24 cellular contexts compared by ENCODE assay signal in the genomic region with DNA sequence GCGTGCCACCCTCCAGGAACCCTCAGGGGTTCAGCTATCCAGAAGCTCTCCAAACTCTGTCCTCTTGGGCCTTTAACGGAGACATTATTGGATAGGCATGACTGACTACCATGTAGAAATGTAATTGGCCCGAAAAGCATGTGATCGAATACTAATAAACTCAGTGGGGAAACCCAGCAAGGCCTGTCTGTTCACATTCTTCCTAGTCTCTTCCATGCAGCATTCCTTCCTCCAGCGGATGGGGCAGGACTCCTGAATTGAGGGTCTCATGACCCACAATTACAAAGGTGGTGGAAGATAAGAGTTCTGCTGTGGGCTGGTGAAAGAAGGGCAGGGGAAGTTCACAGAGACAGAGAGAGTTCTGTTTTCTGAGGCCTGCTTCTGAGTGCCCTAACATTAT. TPM values are rescaled to one million over a fixed set of nuclear protein-coding genes. Genes with fewer than 3 reads are reported as not detected.
DNase-seq lines count a peak whose midpoint lies in the region; ATAC-seq and TF ChIP-seq lines count a peak whose summit lies in the region.
"Had no signal": no experiment of that assay in that cellular context is flagged by ENCODE, and none has a peak within 500 bp of the region (broad histone marks: within the 10 kb centered on the region; RNA-seq: fewer than 3 reads in every experiment).

No MANE protein-coding gene starts in this region.

- H3K79me2 ChIP-seq in GM23338 (replicated peaks; ENCODE audit: insufficient read depth), result no peaks in the 10 kb centered on the region
- H3K79me2 ChIP-seq in Loucy (ENCODE audit: insufficient read depth, low read length), result no peaks in the 10 kb centered on the region

- intact Hi-C loops in adrenal gland (cut with DNase I), result loop anchor here (10.0 kb wide), 2 partner anchors 73 to 117 kb away; no protein-coding TSS in a partner anchor

- H2AFZ ChIP-seq in GM23338 (peak overlapping the region; percentile 23; the same call in 1 of the 2 replicates), Loucy (ENCODE audit: low read length) (0 out of 2 replicates have a peak overlapping the region, but pooled peaks have one; percentile 40)
- H2AFZ ChIP-seq: GM23248 had no signal

- H3K4me2 ChIP-seq in GM23338 (no peak overlapping the region), Loucy (ENCODE audit: low read depth, low read length, poor library complexity, severe bottlenecking) (no peak overlapping the region)
- H3K4me2 ChIP-seq: A549; BLaER1 treated with 17β-estradiol and CSF1 and Interleukin-3, amounts not matched to agents 10 nM and 100 nM had no signal

- 77 to 89% (median 84%) methylated on average over 4 to 5 of the region's 5 CpGs for WGBS in adrenal gland, 4 donors

- H3K27ac Mint-ChIP-seq in GM23338, result no peak overlapping the region
- H3K27ac Mint-ChIP-seq: CD14-positive monocyte; CD4-positive, alpha-beta T cell; CD8-positive, alpha-beta memory T cell; HFFc6 had no signal

- TF ChIP-seq POLR2A in adrenal gland (IDR thresholded peaks at IDR 0.05), result no peak

- ATAC-seq in GM23338 (no peak), GM18502 (IDR thresholded peaks at IDR 0.05; ENCODE audit: poor library complexity, unreplicated experiment) (no peak), HG03175 (IDR thresholded peaks at IDR 0.05; ENCODE audit: unreplicated experiment) (no peak)
- ATAC-seq: A549 had no signal

- H4K20me1 ChIP-seq in GM23338 (replicated peaks; ENCODE audit: insufficient read depth) (no peaks in the 10 kb centered on the region), Loucy (ENCODE audit: insufficient read depth, low read length, poor library complexity, severe bottlenecking) (no peaks in the 10 kb centered on the region)
- H4K20me1 ChIP-seq: BLaER1 treated with 17β-estradiol and CSF1 and Interleukin-3, amounts not matched to agents 10 nM and 100 nM had no signal

- no peak overlapping the region for H3K4me3 ChIP-seq in GM23338
- no peak overlapping the region for H3K4me3 ChIP-seq in Loucy (ENCODE audit: low read length, poor library complexity, severe bottlenecking)
- no peak overlapping the region for H3K4me3 ChIP-seq in adrenal gland
- H3K4me3 ChIP-seq: A549; BLaER1 treated with 17β-estradiol and CSF1 and Interleukin-3, amounts not matched to agents 10 nM and 100 nM; GM23248; HAP-1 had no signal

- no peak overlapping the region for H3K9ac ChIP-seq in Loucy (ENCODE audit: low read depth, low read length, poor library complexity, severe bottlenecking)
- H3K9ac ChIP-seq: BLaER1 treated with 17β-estradiol and CSF1 and Interleukin-3, amounts not matched to agents 10 nM and 100 nM; GM23248 had no signal

- H3F3A ChIP-seq in GM23338 (replicated peaks; ENCODE audit: low read depth) (no peaks in the 10 kb centered on the region), Loucy (ENCODE audit: low read depth) (no peaks in the 10 kb centered on the region)

- H3K9me3 Mint-ChIP-seq in GM23338, result no peaks in the 10 kb centered on the region; the same call in 2 of the 3 replicates
- H3K9me3 Mint-ChIP-seq: CD4-positive, alpha-beta T cell; CD8-positive, alpha-beta memory T cell; HFFc6 had no signal

- H3K36me3 Mint-ChIP-seq in GM23338 (ENCODE audit: low read depth), result no peaks in the 10 kb centered on the region
- H3K36me3 Mint-ChIP-seq: CD14-positive monocyte; CD8-positive, alpha-beta memory T cell had no signal

- H3K4me1 Mint-ChIP-seq in GM23338, result no peaks in the 10 kb centered on the region
- H3K4me1 Mint-ChIP-seq: CD14-positive monocyte; CD8-positive, alpha-beta memory T cell had no signal

- no peaks in the 10 kb centered on the region for H3K9me2 ChIP-seq in GM23338 (ENCODE audit: insufficient read depth)
- H3K9me2 ChIP-seq in Loucy (replicated peaks; ENCODE audit: low read depth, low read length), result no peaks in the 10 kb centered on the region

- H3K27ac ChIP-seq in GM23338 (ENCODE audit: low read depth) (no peak overlapping the region), adrenal gland (no peak overlapping the region)
- H3K27ac ChIP-seq: A549; BLaER1 treated with 17β-estradiol and CSF1 and Interleukin-3, amounts not matched to agents 10 nM and 100 nM; GM23248 had no signal

- H3K27me3 ChIP-seq in GM23338 (ENCODE audit: insufficient read depth) (peaks cover 15% of the 10 kb centered on the region), Loucy (ENCODE audit: insufficient read depth, low read length, poor library complexity, severe bottlenecking) (no peaks in the 10 kb centered on the region), adrenal gland (peaks cover 7% of the 10 kb centered on the region)
- H3K27me3 ChIP-seq: BLaER1 treated with 17β-estradiol and CSF1 and Interleukin-3, amounts not matched to agents 10 nM and 100 nM had no signal

- no peaks in the 10 kb centered on the region for H3K4me1 ChIP-seq in GM23338 (ENCODE audit: insufficient read depth)
- peaks cover 15% of the 10 kb centered on the region for H3K4me1 ChIP-seq in Loucy (ENCODE audit: insufficient read depth, low read length, poor library complexity, severe bottlenecking)
- H3K4me1 ChIP-seq in adrenal gland (replicated peaks in 1 of 2), result no peaks in the 10 kb centered on the region
- H3K4me1 ChIP-seq: A549, BE2C, HAP-1 had no signal

- DNase-seq in GM23338 (ENCODE audit: low spot score) (no peak), islet precursor cell (peak; percentile 83), adrenal gland (no peak)
- DNase-seq: 8988T; ACHN; AML-193; BE2C; CD4-positive, alpha-beta T cell; CD8-positive, alpha-beta memory T cell; DMS 273 treated with DMSO at 0.1 percent for 48 hours; DMS79; EL; GF-D8; GM23248; HFFc6 had no signal

- H3K9me3 ChIP-seq in Loucy (ENCODE audit: insufficient read depth, low read depth, low read length) (no peaks in the 10 kb centered on the region), adrenal gland (replicated peaks in 1 of 3) (no peaks in the 10 kb centered on the region)
- H3K9me3 ChIP-seq: A549, BE2C, HAP-1 had no signal

- H3K36me3 ChIP-seq in GM23338 (ENCODE audit: insufficient read depth) (no peaks in the 10 kb centered on the region), Loucy (ENCODE audit: insufficient read depth, low read length) (no peaks in the 10 kb centered on the region), adrenal gland (replicated peaks in 1 of 2) (no peaks in the 10 kb centered on the region)
- H3K36me3 ChIP-seq: BE2C; BLaER1 treated with 17β-estradiol and CSF1 and Interleukin-3, amounts not matched to agents 10 nM and 100 nM; HAP-1 had no signal

- H3K27me3 Mint-ChIP-seq in GM23338 (ENCODE audit: insufficient read depth, low read depth, poor library complexity), result peaks cover 9% of the 10 kb centered on the region

- TF ChIP-seq CTCF in GM23338 (conservative IDR thresholded peaks at IDR 0.05; ENCODE audit: low read depth in 2 of 2), result no peak
- TF ChIP-seq CTCF in Loucy (conservative IDR thresholded peaks at IDR 0.05; ENCODE audit: low read length), result no peak
- no peak for TF ChIP-seq CTCF in adrenal gland (IDR thresholded peaks at IDR 0.05)

- H3K4me3 Mint-ChIP-seq in GM23338, result no peak overlapping the region
- H3K4me3 Mint-ChIP-seq: CD14-positive monocyte; CD4-positive, alpha-beta T cell; CD8-positive, alpha-beta memory T cell; HFFc6 had no signal

RNA-seq across cellular contexts. Expression of a gene that starts 6.5 kb away (rescaled TPM):
- 17.1 and 21.9 TPM in 2 replicates for total RNA-seq in GM23338 (2014; rRNA removed; shearing (Covaris generic))
- polyA plus RNA-seq in GM23338 (2016; fragmentation: Nextera tagmentation; extraction: Ambion mirVana), result 4.9 and 5.2 TPM in 2 replicates
- total RNA-seq in adrenal gland, result 10 to 100 TPM; 16.0 to 31.5 (median 22.2) TPM
- 10 to 100 TPM; 10.0 to 29.8 (median 13.3) TPM for polyA plus RNA-seq in adrenal gland

RNA-seq across cellular contexts. Expression of a gene that starts 7.0 kb away (rescaled TPM):
- total RNA-seq in GM23338 (2014; rRNA removed; shearing (Covaris generic)), result not detected in 2 replicates
- polyA plus RNA-seq in GM23338 (2016; fragmentation: Nextera tagmentation; extraction: Ambion mirVana) (not detected in 2 replicates), adrenal gland (under 1 TPM in 1 of 3 donors, not detected in 2; 0.07 TPM)
- total RNA-seq in adrenal gland, result not detected
- total RNA-seq: CD4-positive, alpha-beta T cell; CD8-positive, alpha-beta memory T cell; G401; GM23248; H4; HFFc6 had no signal
- polyA plus RNA-seq: A549; CD14-positive monocyte; CD8-positive, alpha-beta memory T cell; GM23248 had no signal
